ENCODE assay signal across 9 cellular contexts in the genomic region with DNA sequence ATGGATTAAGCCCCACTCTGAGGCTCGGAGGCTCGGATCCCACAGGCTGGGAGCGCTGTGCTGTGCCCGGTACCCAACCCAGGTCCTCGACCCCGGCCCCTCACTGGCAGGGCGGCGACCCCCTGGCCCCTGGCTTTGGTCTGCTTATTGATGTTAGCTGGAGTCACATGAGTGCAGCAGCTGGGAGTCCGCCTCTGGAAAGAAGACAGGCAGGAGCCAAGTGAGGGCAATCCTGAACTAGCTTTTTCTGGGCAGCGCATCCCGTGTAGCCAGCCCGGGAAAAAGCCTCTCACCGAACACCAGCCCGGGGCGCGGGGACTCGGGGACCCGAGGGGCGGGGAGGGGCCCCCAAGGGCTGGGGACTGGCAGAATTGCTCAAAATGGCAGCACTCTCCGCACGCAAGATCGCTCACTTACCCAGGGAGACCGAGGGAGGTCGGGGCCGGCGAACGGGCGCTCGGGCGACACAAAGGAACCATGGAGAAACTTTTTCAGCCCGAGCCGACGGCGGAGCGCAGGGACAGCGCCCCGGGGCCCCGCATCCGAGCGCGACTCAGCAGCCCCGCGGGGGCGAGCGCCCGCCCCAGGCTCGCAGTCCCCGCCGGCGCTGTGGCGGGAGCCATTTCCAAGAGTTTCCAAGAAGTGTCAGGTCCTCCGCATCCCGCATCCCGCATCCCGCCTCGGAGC. TPM values are rescaled to one million over a fixed set of nuclear protein-coding genes. Genes with fewer than 3 reads are reported as not detected.
DNase-seq lines count a peak whose midpoint lies in the region; ATAC-seq and TF ChIP-seq lines count a peak whose summit lies in the region.
"Had no signal": no experiment of that assay in that cellular context is flagged by ENCODE, and none has a peak within 500 bp of the region (broad histone marks: within the 10 kb centered on the region; RNA-seq: fewer than 3 reads in every experiment).

No MANE protein-coding gene starts in this region.

- H3K4me3 Mint-ChIP-seq in activated naive CD8-positive, alpha-beta T cell treated with anti-CD3 and anti-CD28 coated beads, Interleukin-2, amount 10 ng/mL, durations not matched to agents 7 days and 5 days: peak overlapping the region; percentile 7

- ATAC-seq in activated naive CD8-positive, alpha-beta T cell treated with anti-CD3 and anti-CD28 coated beads, Interleukin-2, amount 10 ng/mL, durations not matched to agents 7 days and 5 days (ENCODE audit: low read depth): no peak

- POLR2A ChIA-PET in activated naive CD8-positive, alpha-beta T cell treated with anti-CD3 and anti-CD28 coated beads, Interleukin-2, amount 10 ng/mL, durations not matched to agents 7 days and 5 days (lab: Charles Lee): no interaction called here

- intact Hi-C loops in testis (cut with DNase I; ENCODE audit: low total_unique reads): loop anchor here (10.0 kb wide), 1 partner anchor 620 kb away; no protein-coding TSS in a partner anchor

- TF ChIP-seq POLR2A in testis (IDR thresholded peaks at IDR 0.05): no peak

- H3K9me3 ChIP-seq in testis: no peaks in the 10 kb centered on the region

- no peaks in the 10 kb centered on the region for H3K36me3 ChIP-seq in testis (ENCODE audit: low read depth, missing control alignments)

- 2 to 3% methylated on average over 12 to 37 of the region's 56 CpGs for WGBS in testis, 2 donors

- H3K9me3 Mint-ChIP-seq in activated naive CD8-positive, alpha-beta T cell treated with anti-CD3 and anti-CD28 coated beads, Interleukin-2, amount 10 ng/mL, durations not matched to agents 7 days and 5 days: no peaks in the 10 kb centered on the region

- peak; percentile 36 to 58 for DNase-seq in NCI-H526 (lab: John Stamatoyannopoulos, UW)
- no peak for DNase-seq in NCI-H526 treated with DMSO at 0.1 percent for 48 hours (lab: John Stamatoyannopoulos, UW)
- peak; percentile 30 for DNase-seq in activated naive CD8-positive, alpha-beta T cell treated with anti-CD3 and anti-CD28 coated beads, Interleukin-2, amount 10 ng/mL, durations not matched to agents 7 days and 5 days
- peak; percentile 46 for DNase-seq in testis
- DNase-seq in NCI-H187 treated with DMSO at 0.1 percent for 48 hours (lab: John Stamatoyannopoulos, UW): no peak
- DNase-seq in NCI-H2029 (lab: John Stamatoyannopoulos, UW): no peak
- DNase-seq in NCI-H1930 (lab: John Stamatoyannopoulos, UW): no peak

- no peak overlapping the region for H3K27ac Mint-ChIP-seq in activated naive CD8-positive, alpha-beta T cell treated with anti-CD3 and anti-CD28 coated beads, Interleukin-2, amount 10 ng/mL, durations not matched to agents 7 days and 5 days

- peak overlapping the region; percentile 38 for H3K27ac ChIP-seq in layer of hippocampus (ENCODE audit: low read depth, low read length)
- peak overlapping the region; percentile 2 to 79 for H3K27ac ChIP-seq in testis

- no peaks in the 10 kb centered on the region for H3K4me1 Mint-ChIP-seq in activated naive CD8-positive, alpha-beta T cell treated with anti-CD3 and anti-CD28 coated beads, Interleukin-2, amount 10 ng/mL, durations not matched to agents 7 days and 5 days

- no peaks in the 10 kb centered on the region for H3K4me1 ChIP-seq in testis

- peaks cover 70% of the 10 kb centered on the region for H3K27me3 Mint-ChIP-seq in activated naive CD8-positive, alpha-beta T cell treated with anti-CD3 and anti-CD28 coated beads, Interleukin-2, amount 10 ng/mL, durations not matched to agents 7 days and 5 days

- H3K36me3 Mint-ChIP-seq in activated naive CD8-positive, alpha-beta T cell treated with anti-CD3 and anti-CD28 coated beads, Interleukin-2, amount 10 ng/mL, durations not matched to agents 7 days and 5 days: no peaks in the 10 kb centered on the region

- H3K4me3 ChIP-seq in testis: peak overlapping the region; percentile 64 to 69

- no peak for TF ChIP-seq CTCF in testis (IDR thresholded peaks at IDR 0.05)

- peaks cover 10% of the 10 kb centered on the region for H3K27me3 ChIP-seq in layer of hippocampus (ENCODE audit: control insufficient read depth, insufficient read depth, low read length)
- H3K27me3 ChIP-seq in testis: no peaks in the 10 kb centered on the region

RNA-seq across cellular contexts. Expression of a gene that starts 0.6 kb away (rescaled TPM):
- total RNA-seq in activated naive CD8-positive, alpha-beta T cell treated with anti-CD3 and anti-CD28 coated beads, Interleukin-2, amount 10 ng/mL, durations not matched to agents 7 days and 5 days: not detected
- 1 to 10 TPM; 3.3 TPM for total RNA-seq in testis
- 0.92 TPM for polyA plus RNA-seq in testis (ENCODE audit: insufficient read depth, low read depth, low replicate concordance)
- total RNA-seq: myocyte had no signal

Comparison
In these comparisons a context has a peak if more than half of its experiments do, and no peak if none do; other contexts are left out.
1. DNase-seq: peak in NCI-H526 (2 of 2), activated naive CD8-positive, alpha-beta T cell treated with anti-CD3 and anti-CD28 coated beads, Interleukin-2, amount 10 ng/mL, durations not matched to agents 7 days and 5 days (single experiment) and testis (single experiment); none in NCI-H526 treated with DMSO at 0.1 percent for 48 hours (single experiment), NCI-H187 treated with DMSO at 0.1 percent for 48 hours (single experiment), NCI-H2029 (single experiment) and NCI-H1930 (0 of 2).
2. RNA of a gene that starts 0.6 kb away (total RNA-seq): 3.3 TPM in testis; not detected in activated naive CD8-positive, alpha-beta T cell treated with anti-CD3 and anti-CD28 coated beads, Interleukin-2, amount 10 ng/mL, durations not matched to agents 7 days and 5 days; every median in the first group is over 4 times any median in the second.